ENCODE assay signal across 11 cellular contexts in the genomic region with DNA sequence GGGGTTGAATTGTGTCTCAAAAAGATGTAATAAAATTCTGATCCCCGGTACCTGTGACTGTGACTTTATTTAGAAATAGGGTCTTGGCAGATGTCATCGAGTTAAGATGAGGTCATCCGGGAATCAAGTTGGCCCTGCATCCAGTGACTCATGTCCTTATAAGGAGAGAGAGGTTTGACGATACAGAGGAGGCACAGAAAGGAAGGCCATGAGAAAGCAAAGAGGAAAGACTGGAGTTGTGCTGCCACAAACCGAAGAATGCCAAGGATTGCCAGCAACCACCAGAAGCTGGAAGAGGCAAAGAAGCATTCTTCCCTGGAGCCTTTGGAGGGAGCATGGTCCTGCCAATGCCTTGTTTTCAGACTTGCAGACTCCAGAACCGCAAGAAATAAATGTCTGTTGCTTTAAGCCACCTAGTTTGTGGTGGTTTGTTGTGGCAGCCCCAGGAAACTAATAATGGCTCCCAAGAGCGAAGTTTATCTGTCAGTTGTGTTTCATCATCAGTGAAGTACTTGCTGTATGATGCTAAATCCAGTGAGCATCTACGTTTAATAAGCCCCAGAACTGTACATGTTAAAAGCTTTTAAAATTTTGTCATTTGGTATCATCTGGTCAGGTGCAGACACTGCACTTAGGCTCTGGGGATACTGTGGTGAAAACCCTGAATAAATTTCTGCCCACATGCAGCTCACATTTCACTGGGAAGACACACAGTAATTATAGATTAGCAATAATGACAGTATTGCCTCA.
DNase-seq lines count a peak whose midpoint lies in the region; ATAC-seq and TF ChIP-seq lines count a peak whose summit lies in the region.
"Had no signal": no experiment of that assay in that cellular context is flagged by ENCODE, and none has a peak within 500 bp of the region (broad histone marks: within the 10 kb centered on the region; RNA-seq: fewer than 3 reads in every experiment).

No MANE protein-coding gene starts in this region.

- H3K27ac ChIP-seq in HEK293 (ENCODE audit: extremely low read depth, low read depth, low read length) (no peak overlapping the region), prostate gland (no peak overlapping the region)
- H3K27ac ChIP-seq: SK-N-MC had no signal

- CTCF ChIA-PET in HEK293 (lab: Yijun Ruan, JAX): no interaction called here

- ATAC-seq in HG03025 (IDR thresholded peaks at IDR 0.05; ENCODE audit: low FRiP score, unreplicated experiment) (no peak), GM19397 (IDR thresholded peaks at IDR 0.05; ENCODE audit: unreplicated experiment) (no peak)
- ATAC-seq: HCT116 had no signal

- no peaks in the 10 kb centered on the region for H3K27me3 ChIP-seq in prostate gland (replicated peaks; ENCODE audit: insufficient read depth)

- H3K4me1 ChIP-seq in HEK293 (ENCODE audit: control insufficient read depth, insufficient read depth, low read length) (no peaks in the 10 kb centered on the region), prostate gland (replicated peaks) (no peaks in the 10 kb centered on the region)

- H3K9me3 ChIP-seq in HEK293 (ENCODE audit: control insufficient read depth, insufficient read depth, low read depth, low read length) (no peaks in the 10 kb centered on the region), prostate gland (no peaks in the 10 kb centered on the region)

- intact Hi-C loops in prostate gland (cut with DNase I): no loop called here

- DNase-seq in AG20443 (ENCODE audit: low spot score): peak; percentile 79
- peak; percentile 99 for DNase-seq in astrocyte of the cerebellum (ENCODE audit: low read depth)
- peak; percentile 61 for DNase-seq in medulla oblongata (ENCODE audit: extremely low spot score)
- DNase-seq in activated naive CD4-positive, alpha-beta T cell (lab: John Stamatoyannopoulos, UW): no peak
- DNase-seq in prostate gland (ENCODE audit: low spot score): no peak
- DNase-seq: stimulated activated CD4-positive, alpha-beta T cell treated with anti-CD3 and anti-CD28 coated beads, Interleukin-12 subunit alpha, Interleukin-12 subunit beta, amount 100 ng/mL, for 4 hours had no signal

- no peak for TF ChIP-seq POLR2A in prostate gland (IDR thresholded peaks at IDR 0.05)

- no peak overlapping the region for H3K4me3 ChIP-seq in HEK293 (ENCODE audit: low read depth, low read length)
- no peak overlapping the region for H3K4me3 ChIP-seq in astrocyte of the cerebellum (ENCODE audit: low read depth, low read length)
- no peak overlapping the region for H3K4me3 ChIP-seq in prostate gland
- H3K4me3 ChIP-seq: SK-N-MC had no signal

- POLR2A ChIA-PET in HEK293 (lab: Yijun Ruan, JAX): no interaction called here

- H3K36me3 ChIP-seq in HEK293 (ENCODE audit: control insufficient read depth in 2 of 2, insufficient read depth in 1 of 2, low read length in 2 of 2) (peaks cover 0 to 3% of the 10 kb centered on the region in 2 experiments; a peak in 1 of 3 replicates), prostate gland (no peaks in the 10 kb centered on the region)

- no peak for TF ChIP-seq CTCF in HEK293 (tag by site-specific recombination; IDR thresholded peaks at IDR 0.05)
- peak; percentile 45 for TF ChIP-seq CTCF in astrocyte of the cerebellum (IDR thresholded peaks at IDR 0.05; ENCODE audit: low read depth, low read length, missing control alignments)
- TF ChIP-seq CTCF in prostate gland (IDR thresholded peaks at IDR 0.05): no peak

- WGBS in prostate gland: 67% methylated on average over 8 of the region's 8 CpGs

- in situ Hi-C loops in astrocyte of the cerebellum (cut with HindIII; ENCODE audit: low sequenced_read_pairs): no loop called here

TF ChIP-seq in HEK293, 187 proteins besides CTCF, POLR2A, EP300 and RAD21:
- no peak for TF ChIP-seq ZNF302 (tag by site-specific recombination; IDR thresholded peaks at IDR 0.05; ENCODE audit: low read depth)
- no peak for TF ChIP-seq ZNF335 (tag by site-specific recombination; conservative IDR thresholded peaks at IDR 0.05)
- 0 out of 2 replicates have a peak, but pooled peaks have one; percentile 14 for TF ChIP-seq PRDM1 (tag by site-specific recombination; IDR thresholded peaks at IDR 0.05)
- 0 out of 2 replicates have a peak, but pooled peaks have one; percentile 36 for TF ChIP-seq ZNF600 (tag by site-specific recombination; IDR thresholded peaks at IDR 0.05)
- peak; percentile 33; the same call in 1 of the 2 replicates for TF ChIP-seq TCF7L2 (IDR thresholded peaks at IDR 0.05; ENCODE audit: borderline replicate concordance, low read depth, low read length)
- no peak for TF ChIP-seq KLF1 (tag by site-specific recombination; IDR thresholded peaks at IDR 0.05)
- TF ChIP-seq MYNN (tag by site-specific recombination; IDR thresholded peaks at IDR 0.05; ENCODE audit: borderline replicate concordance): no peak
- peak; percentile 67 for TF ChIP-seq ZBTB17 (tag by site-specific recombination; IDR thresholded peaks at IDR 0.05)
- peak; percentile 49; the same call in 1 of the 2 replicates for TF ChIP-seq ZNF366 (tag by site-specific recombination; conservative IDR thresholded peaks at IDR 0.05)
- TF ChIP-seq, protein P1, sequence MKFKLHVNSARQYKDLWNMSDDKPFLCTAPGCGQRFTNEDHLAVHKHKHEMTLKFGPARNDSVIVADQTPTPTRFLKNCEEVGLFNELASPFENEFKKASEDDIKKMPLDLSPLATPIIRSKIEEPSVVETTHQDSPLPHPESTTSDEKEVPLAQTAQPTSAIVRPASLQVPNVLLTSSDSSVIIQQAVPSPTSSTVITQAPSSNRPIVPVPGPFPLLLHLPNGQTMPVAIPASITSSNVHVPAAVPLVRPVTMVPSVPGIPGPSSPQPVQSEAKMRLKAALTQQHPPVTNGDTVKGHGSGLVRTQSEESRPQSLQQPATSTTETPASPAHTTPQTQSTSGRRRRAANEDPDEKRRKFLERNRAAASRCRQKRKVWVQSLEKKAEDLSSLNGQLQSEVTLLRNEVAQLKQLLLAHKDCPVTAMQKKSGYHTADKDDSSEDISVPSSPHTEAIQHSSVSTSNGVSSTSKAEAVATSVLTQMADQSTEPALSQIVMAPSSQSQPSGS (tag by site-specific recombination; IDR thresholded peaks at IDR 0.05; ENCODE audit: low read depth): peak; percentile 93
- peak; percentile 81 for TF ChIP-seq ZNF629 (tag by site-specific recombination; IDR thresholded peaks at IDR 0.05)
- peak; percentile 98 for TF ChIP-seq TRIM28 (IDR thresholded peaks at IDR 0.05; ENCODE audit: borderline replicate concordance, low read length)
- TF ChIP-seq SP7 (tag by site-specific recombination; IDR thresholded peaks at IDR 0.05): peak; percentile 19; the same call in 1 of the 2 replicates
- TF ChIP-seq ZBTB20 (tag by site-specific recombination; IDR thresholded peaks at IDR 0.05): peak; percentile 69

Comparison
In these comparisons a context has a peak if more than half of its experiments do, and no peak if none do; other contexts are left out.
1. DNase-seq: peak in AG20443 (single experiment), astrocyte of the cerebellum (single experiment) and medulla oblongata (single experiment); none in activated naive CD4-positive, alpha-beta T cell (0 of 4) and prostate gland (single experiment).